In genomic region chr14:100079606-100080005, GRCh38 we compare ENCODE assay signal across 9 cellular contexts. TPM values are rescaled to one million over a fixed set of nuclear protein-coding genes. Genes with fewer than 3 reads are reported as not detected.
DNase-seq lines count a peak whose midpoint lies in the region; ATAC-seq and TF ChIP-seq lines count a peak whose summit lies in the region.
"Had no signal": no experiment of that assay in that cellular context is flagged by ENCODE, and none has a peak within 500 bp of the region (broad histone marks: within the 10 kb centered on the region; RNA-seq: fewer than 3 reads in every experiment).

No MANE protein-coding gene starts in this region.

- no peak for DNase-seq in A673 (ENCODE audit: low spot score)
- DNase-seq in DND-41: peak; percentile 37
- no peak for DNase-seq in RPMI8226
- no peak for DNase-seq in COR-L47 (lab: John Stamatoyannopoulos, UW)
- DNase-seq: heart left ventricle had no signal

- peaks cover 22% of the 10 kb centered on the region for H4K20me1 ChIP-seq in DND-41 (ENCODE audit: insufficient read depth, low read length)

- H3K9me3 ChIP-seq in A673 (ENCODE audit: low read depth, low read length, poor library complexity, severe bottlenecking): no peaks in the 10 kb centered on the region
- no peaks in the 10 kb centered on the region for H3K9me3 ChIP-seq in DND-41 (ENCODE audit: insufficient read depth, low read length, severe bottlenecking)
- H3K9me3 ChIP-seq in mesodermal cell (ENCODE audit: control insufficient read depth, low read length): no peaks in the 10 kb centered on the region
- H3K9me3 ChIP-seq: heart left ventricle had no signal

- H3K4me1 Mint-ChIP-seq in activated naive CD8-positive, alpha-beta T cell (ENCODE audit: low read depth): peaks cover 97% of the 10 kb centered on the region

- peaks cover 94% of the 10 kb centered on the region for H3K79me2 ChIP-seq in DND-41 (ENCODE audit: insufficient read depth, low read length)

- H3K27me3 ChIP-seq in A673 (replicated peaks; ENCODE audit: insufficient read depth, low read depth, low read length, poor library complexity): no peaks in the 10 kb centered on the region
- no peaks in the 10 kb centered on the region for H3K27me3 ChIP-seq in DND-41 (ENCODE audit: insufficient read depth, low read length, poor library complexity)
- H3K27me3 ChIP-seq: heart left ventricle had no signal

- H3K4me3 Mint-ChIP-seq in activated naive CD8-positive, alpha-beta T cell: peak overlapping the region; percentile 88

- H3K27ac ChIP-seq in A673 (ENCODE audit: low read depth, low read length, poor library complexity, severe bottlenecking): peak overlapping the region; percentile 67
- peak overlapping the region; percentile 95 for H3K27ac ChIP-seq in DND-41 (ENCODE audit: low read length)
- H3K27ac ChIP-seq in mesodermal cell (ENCODE audit: low read depth, low read length, severe bottlenecking): peak overlapping the region; percentile 67

- no peak overlapping the region for H2AFZ ChIP-seq in DND-41 (ENCODE audit: low read depth, low read length)

- BruUV-seq in A673 (replicated peaks; lab: Mats Ljungman, UMichigan): no TSS peak

- H3K4me2 ChIP-seq in DND-41 (ENCODE audit: insufficient read depth, low read length): peak overlapping the region; percentile 61

- intact Hi-C loops in A673 (cut with micrococcal nuclease; ENCODE audit: unreplicated experiment): no loop called here

- no peaks in the 10 kb centered on the region for H3K27me3 Mint-ChIP-seq in activated naive CD8-positive, alpha-beta T cell

- H3K4me3 ChIP-seq in A673 (ENCODE audit: low read depth, low read length, poor library complexity, severe bottlenecking) (no peak overlapping the region), DND-41 (ENCODE audit: low read depth in 1 of 2, low read length in 2 of 2) (peak overlapping the region in 1 of 2 experiments; percentile 31; a peak in 2 of 4 replicates), mesodermal cell (ENCODE audit: extremely low read depth, insufficient read depth, low read length, poor library complexity, severe bottlenecking) (no peak overlapping the region)

- H3K36me3 ChIP-seq in A673 (ENCODE audit: insufficient read depth, low read length, poor library complexity, severe bottlenecking) (no peaks in the 10 kb centered on the region), DND-41 (ENCODE audit: insufficient read depth, low read length) (peaks cover 66% of the 10 kb centered on the region), mesodermal cell (ENCODE audit: control insufficient read depth, insufficient read depth, low read length) (peaks cover under 1% of the 10 kb centered on the region)

- POLR2A ChIA-PET in A673 (lab: Charles Lee; ENCODE audit: low non-redundant PET): no interaction called here

- WGBS in mesodermal cell (ENCODE audit: insufficient coverage in 2 of 2), 2 experiments: 88 to 91% methylated on average over 5 to 6 of the region's 6 CpGs

- peak overlapping the region; percentile 65 for H3K9ac ChIP-seq in DND-41 (ENCODE audit: low read depth, low read length)

- peak overlapping the region; percentile 99 for H3K27ac Mint-ChIP-seq in activated naive CD8-positive, alpha-beta T cell

- no peaks in the 10 kb centered on the region for H3K9me3 Mint-ChIP-seq in activated naive CD8-positive, alpha-beta T cell (ENCODE audit: low read depth)

- H3K36me3 Mint-ChIP-seq in activated naive CD8-positive, alpha-beta T cell: peaks cover 9% of the 10 kb centered on the region

- no peak for TF ChIP-seq CTCF in A673 (conservative IDR thresholded peaks at IDR 0.05; ENCODE audit: low read depth, low read length)
- no peak for TF ChIP-seq CTCF in DND-41 (IDR thresholded peaks at IDR 0.05; ENCODE audit: borderline replicate concordance, extremely low read depth, low read length, poor library complexity, severe bottlenecking)

- H3K4me1 ChIP-seq in A673 (ENCODE audit: insufficient read depth, low read length, poor library complexity, severe bottlenecking) (peaks cover 18% of the 10 kb centered on the region), DND-41 (ENCODE audit: insufficient read depth, low read length) (peaks cover 92% of the 10 kb centered on the region), mesodermal cell (ENCODE audit: control insufficient read depth, insufficient read depth, low read length, poor library complexity, severe bottlenecking) (peaks cover 14% of the 10 kb centered on the region)

- ATAC-seq in DND-41 (ENCODE audit: insufficient read depth, low read depth) (no peak), HG02938 (IDR thresholded peaks at IDR 0.05; ENCODE audit: unreplicated experiment) (no peak), GM19463 (IDR thresholded peaks at IDR 0.05; ENCODE audit: unreplicated experiment) (no peak)

- CTCF ChIA-PET in A673 (lab: Charles Lee): interaction anchor here (0.6 to 1.6 kb wide), 2 partner anchors 26 to 29 kb away, joined by 3 to 9 read pairs; no protein-coding TSS in a partner anchor

RNA-seq across cellular contexts. Expression of gene EVL, which starts 14.4 kb away (rescaled TPM):
- total RNA-seq in A673 (2021): 82.9 and 112 TPM in 2 replicates
- polyA plus RNA-seq in mesodermal cell (2013, experiment 1 of 2): 91.1 TPM
- 91.0 TPM for polyA plus RNA-seq in mesodermal cell (2013, experiment 2 of 2)
